In the genomic region with DNA sequence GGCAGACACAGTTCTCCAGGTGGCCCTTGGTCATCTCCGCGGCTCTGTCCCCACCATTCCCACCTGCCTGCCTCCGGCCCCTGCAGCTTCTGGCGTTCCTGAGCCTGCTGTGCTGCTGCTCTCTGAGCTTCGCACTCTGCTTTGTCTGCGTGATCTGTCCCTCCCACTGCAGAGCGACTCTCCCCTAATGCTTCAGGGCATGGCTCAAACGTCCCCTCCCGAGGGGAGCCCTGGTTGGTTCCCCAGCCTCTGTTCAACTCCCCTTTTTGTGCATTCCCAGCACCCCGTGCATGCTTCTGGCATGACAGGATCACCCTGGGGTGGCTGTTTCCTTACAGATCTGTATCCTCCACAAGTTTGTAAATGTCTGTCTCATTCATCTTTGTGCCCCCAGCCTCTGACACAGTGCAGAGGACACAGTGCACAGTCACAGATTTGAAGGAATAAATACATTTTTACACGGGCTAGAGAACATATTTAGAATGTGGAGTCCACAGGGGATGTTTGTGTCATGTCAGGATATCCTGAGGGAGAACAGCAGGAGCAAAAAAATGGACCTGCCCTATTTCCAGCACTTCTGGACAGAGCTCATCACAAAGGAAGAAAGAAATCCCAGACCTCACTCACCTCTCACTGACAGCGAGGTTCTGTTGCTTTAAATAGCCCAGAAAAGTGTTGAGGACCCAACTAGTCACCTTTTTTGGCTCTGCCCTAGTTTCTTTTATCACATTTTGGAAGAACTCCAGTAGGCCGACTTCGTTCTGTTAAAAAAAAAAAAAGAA, we compare ENCODE assay signal across 13 cellular contexts.
DNase-seq lines count a peak whose midpoint lies in the region; TF ChIP-seq lines count a peak whose summit lies in the region.
"Had no signal": no experiment of that assay in that cellular context is flagged by ENCODE, and none has a peak within 500 bp of the region (broad histone marks: within the 10 kb centered on the region; RNA-seq: fewer than 3 reads in every experiment).

No MANE protein-coding gene starts in this region.

- no peak overlapping the region for H3K4me3 Mint-ChIP-seq in MCF 10A (ENCODE audit: unreplicated experiment)
- H3K4me3 Mint-ChIP-seq: activated naive CD8-positive, alpha-beta T cell treated with anti-CD3 and anti-CD28 coated beads, Interleukin-2, amount 10 ng/mL, durations not matched to agents 7 days and 5 days; effector memory CD8-positive, alpha-beta T cell had no signal

- H3K79me1 ChIP-seq in mesendoderm (ENCODE audit: low read length) = no peaks in the 10 kb centered on the region

- no peak overlapping the region for H4K5ac ChIP-seq in mesendoderm (ENCODE audit: low read length)

- H2BK120ac ChIP-seq in mesendoderm (ENCODE audit: low read depth, low read length) = no peak overlapping the region

- POLR2A ChIA-PET in MCF 10A (lab: Yijun Ruan, JAX) = interaction anchor here (0.5 to 1.0 kb wide), 2 partner anchors 577 to 664 kb away, joined by 3 read pairs; no protein-coding TSS in a partner anchor

- BruUV-seq in MCF 10A (replicated peaks; lab: Mats Ljungman, UMichigan) = no TSS peak

- TF ChIP-seq POLR2A in breast epithelium (IDR thresholded peaks at IDR 0.05) (no peak), tibial nerve (IDR thresholded peaks at IDR 0.05) (no peak)

- no peak overlapping the region for H4K8ac ChIP-seq in mesendoderm (ENCODE audit: low read depth, low read length)

- no peak overlapping the region for H3K4me2 ChIP-seq in mesendoderm (ENCODE audit: low read length)

- H3K9ac ChIP-seq in mesendoderm (ENCODE audit: low read length) = no peak overlapping the region

- no peak overlapping the region for H3K27ac Mint-ChIP-seq in MCF 10A (ENCODE audit: low read depth, unreplicated experiment)
- H3K27ac Mint-ChIP-seq: activated naive CD8-positive, alpha-beta T cell treated with anti-CD3 and anti-CD28 coated beads, Interleukin-2, amount 10 ng/mL, durations not matched to agents 7 days and 5 days had no signal

- CTCF ChIA-PET in MCF 10A (lab: Yijun Ruan, JAX) = interaction anchor here (0.6 kb wide), 2 partner anchors 75 to 571 kb away, joined by 3 to 5 read pairs; no protein-coding TSS in a partner anchor

- H2BK15ac ChIP-seq in mesendoderm (replicated peaks; ENCODE audit: low read depth) = no peak overlapping the region

- H3K27ac ChIP-seq in breast epithelium (peak overlapping the region; percentile 59 to 63), mesendoderm (ENCODE audit: low read depth, low read length) (no peak overlapping the region), tibial nerve (peak overlapping the region in 3 of 4 donors; percentile 25 to 68 (median 65))
- H3K27ac ChIP-seq: 22Rv1 had no signal

- no CpG with 5 or more reads among the region's 14 CpGs for WGBS in mesendoderm (ENCODE audit: extremely low coverage, insufficient coverage, low lambda C conversion rate)
- 37 to 45% methylated on average over 14 of the region's 14 CpGs for WGBS in tibial nerve, 2 donors

- H3K56ac ChIP-seq in mesendoderm (ENCODE audit: low read length) = no peak overlapping the region

- H3K4me1 Mint-ChIP-seq in MCF 10A (ENCODE audit: insufficient read depth, unreplicated experiment) = no peaks in the 10 kb centered on the region
- H3K4me1 Mint-ChIP-seq: activated naive CD8-positive, alpha-beta T cell treated with anti-CD3 and anti-CD28 coated beads, Interleukin-2, amount 10 ng/mL, durations not matched to agents 7 days and 5 days had no signal

- no peaks in the 10 kb centered on the region for H3K9me3 Mint-ChIP-seq in MCF 10A (ENCODE audit: unreplicated experiment)
- H3K9me3 Mint-ChIP-seq: activated naive CD8-positive, alpha-beta T cell treated with anti-CD3 and anti-CD28 coated beads, Interleukin-2, amount 10 ng/mL, durations not matched to agents 7 days and 5 days; effector memory CD8-positive, alpha-beta T cell had no signal

- H2BK5ac ChIP-seq in mesendoderm (ENCODE audit: low read length) = no peak overlapping the region

- H3K4me3 ChIP-seq in breast epithelium (no peak overlapping the region), fibroblast of the aortic adventitia (ENCODE audit: low read depth, low read length) (no peak overlapping the region), mesendoderm (ENCODE audit: low read length) (no peak overlapping the region), tibial nerve (no peak overlapping the region)

- H3K18ac ChIP-seq in mesendoderm (ENCODE audit: low read length) = no peak overlapping the region

- no peak for DNase-seq in breast epithelium (ENCODE audit: low spot score in 2 of 2)
- DNase-seq in MCF 10A (ENCODE audit: unreplicated experiment) = no peak
- DNase-seq in fibroblast of the aortic adventitia (ENCODE audit: low read depth) = peak; percentile 52
- peak; percentile 75 for DNase-seq in mesendoderm
- DNase-seq in tibial nerve (ENCODE audit: low spot score in 2 of 2) = no peak
- no peak for DNase-seq in inferior parietal cortex (ENCODE audit: extremely low spot score)
- no peak for DNase-seq in NCI-H1092 (lab: John Stamatoyannopoulos, UW)
- no peak for DNase-seq in LoVo (ENCODE audit: low spot score)
- DNase-seq: activated naive CD8-positive, alpha-beta T cell treated with anti-CD3 and anti-CD28 coated beads, Interleukin-2, amount 10 ng/mL, durations not matched to agents 7 days and 5 days; effector memory CD8-positive, alpha-beta T cell; hippocampal formation; NCI-H1048 had no signal

- H3K36me3 Mint-ChIP-seq in MCF 10A (ENCODE audit: insufficient read depth, unreplicated experiment) = peaks cover 8% of the 10 kb centered on the region

- H3K36me3 ChIP-seq in breast epithelium (no peaks in the 10 kb centered on the region), mesendoderm (ENCODE audit: control insufficient read depth, insufficient read depth, low read length) (no peaks in the 10 kb centered on the region), tibial nerve (peaks cover 0 to 9% (median 0%) of the 10 kb centered on the region in 3 donors)

- TF ChIP-seq CTCF in breast epithelium (IDR thresholded peaks at IDR 0.05) = no peak
- TF ChIP-seq CTCF in MCF 10A (IDR thresholded peaks at IDR 0.05; ENCODE audit: unreplicated experiment) = no peak
- no peak for TF ChIP-seq CTCF in fibroblast of the aortic adventitia (IDR thresholded peaks at IDR 0.05; ENCODE audit: insufficient read depth, low read length)
- no peak for TF ChIP-seq CTCF in tibial nerve (IDR thresholded peaks at IDR 0.05)

- H3K79me2 ChIP-seq in mesendoderm (ENCODE audit: control insufficient read depth, insufficient read depth, low read length) = no peaks in the 10 kb centered on the region

- H3K9me3 ChIP-seq in breast epithelium (no peaks in the 10 kb centered on the region), tibial nerve (no peaks in the 10 kb centered on the region)

- TF ChIP-seq EP300 in tibial nerve (IDR thresholded peaks at IDR 0.05) = no peak

- intact Hi-C loops in breast epithelium (cut with DNase I; ENCODE audit: low total_unique reads) (no loop called here), MCF 10A (cut with micrococcal nuclease) (no loop called here)

- H3K27me3 ChIP-seq in breast epithelium (no peaks in the 10 kb centered on the region), mesendoderm (ENCODE audit: insufficient read depth, low read length, poor library complexity) (no peaks in the 10 kb centered on the region), tibial nerve (no peaks in the 10 kb centered on the region)

- H3K4ac ChIP-seq in mesendoderm (ENCODE audit: low read depth, low read length) = no peak overlapping the region

- H3K27me3 Mint-ChIP-seq in MCF 10A (ENCODE audit: insufficient read depth, unreplicated experiment) = no peaks in the 10 kb centered on the region
- H3K27me3 Mint-ChIP-seq: activated naive CD8-positive, alpha-beta T cell treated with anti-CD3 and anti-CD28 coated beads, Interleukin-2, amount 10 ng/mL, durations not matched to agents 7 days and 5 days; effector memory CD8-positive, alpha-beta T cell had no signal

- no peaks in the 10 kb centered on the region for H3K4me1 ChIP-seq in breast epithelium
- H3K4me1 ChIP-seq in mesendoderm (ENCODE audit: control insufficient read depth, low read depth, low read length) = peaks cover 12% of the 10 kb centered on the region
- H3K4me1 ChIP-seq in tibial nerve = peaks cover 0 to 59% (median 10%) of the 10 kb centered on the region in 4 donors

- H3K23ac ChIP-seq in mesendoderm (ENCODE audit: low read length) = no peak overlapping the region

- no peak overlapping the region for H2AK5ac ChIP-seq in mesendoderm (ENCODE audit: low read length)

Comparison
In these comparisons a context has a peak if more than half of its experiments do, and no peak if none do; other contexts are left out.
1. DNase-seq: peak in fibroblast of the aortic adventitia (single experiment) and mesendoderm (single experiment); none in breast epithelium (0 of 2), MCF 10A (single experiment), tibial nerve (0 of 2), inferior parietal cortex (single experiment), NCI-H1092 (single experiment) and LoVo (single experiment).